In genomic region chr6:117418320-117418719, GRCh38 we compare ENCODE assay signal across 8 cellular contexts. TPM values are rescaled to one million over a fixed set of nuclear protein-coding genes. Genes with fewer than 3 reads are reported as not detected.
"Had no signal": no experiment of that assay in that cellular context is flagged by ENCODE, and none has a peak within 500 bp of the region (broad histone marks: within the 10 kb centered on the region; RNA-seq: fewer than 3 reads in every experiment).

No MANE protein-coding gene starts in this region.

- H3K27ac Mint-ChIP-seq: HFFc6, IgD-negative memory B cell had no signal

- H3K36me3 ChIP-seq: HAP-1 had no signal

- H3K9me3 ChIP-seq: HAP-1 had no signal

- H3K9me3 Mint-ChIP-seq: HFFc6, IgD-negative memory B cell had no signal

- H3K36me3 Mint-ChIP-seq: IgD-negative memory B cell had no signal

- H3K4me3 ChIP-seq: HAP-1 had no signal

- DNase-seq: GOT3, H7, HFFc6 had no signal

- ATAC-seq: HCT116, HepG2 had no signal

- H3K4me3 Mint-ChIP-seq: HFFc6, IgD-negative memory B cell had no signal

- H3K4me1 Mint-ChIP-seq: IgD-negative memory B cell had no signal

- H3K27ac ChIP-seq: HL-60 had no signal

RNA-seq across cellular contexts. Expression of gene ROS1, which starts 7.4 kb away (rescaled TPM):
- total RNA-seq: H7, HepG2 had no signal
- polyA plus RNA-seq: HepG2, IgD-negative memory B cell had no signal
